ENCODE assay signal across 9 cellular contexts in genomic region chr19:4913996-4914735, GRCh38. TPM values are rescaled to one million over a fixed set of nuclear protein-coding genes. Genes with fewer than 3 reads are reported as not detected.
DNase-seq lines count a peak whose midpoint lies in the region; ATAC-seq and TF ChIP-seq lines count a peak whose summit lies in the region.
"Had no signal": no experiment of that assay in that cellular context is flagged by ENCODE, and none has a peak within 500 bp of the region (broad histone marks: within the 10 kb centered on the region; RNA-seq: fewer than 3 reads in every experiment).

No MANE protein-coding gene starts in this region.

- 85% methylated on average over 14 of the region's 24 CpGs for WGBS in mammary epithelial cell (ENCODE audit: low coverage, missing lambda C conversion rate)

- no peaks in the 10 kb centered on the region for H3K9me3 ChIP-seq in CD8-positive, alpha-beta memory T cell (ENCODE audit: low read length)
- H3K9me3 ChIP-seq in mammary epithelial cell (replicated peaks; ENCODE audit: insufficient read depth, low read length) (no peaks in the 10 kb centered on the region), osteoblast (ENCODE audit: low read depth, low read length) (no peaks in the 10 kb centered on the region)

- H3K27ac Mint-ChIP-seq in CD8-positive, alpha-beta memory T cell: peak overlapping the region; percentile 95 to 100 (median 98)
- peak overlapping the region; percentile 99 for H3K27ac Mint-ChIP-seq in T-cell

- TF ChIP-seq CTCF in mammary epithelial cell (conservative IDR thresholded peaks at IDR 0.05 in 1 of 2, IDR thresholded peaks at IDR 0.05 in 1 of 2; ENCODE audit: extremely low read depth in 1 of 2, insufficient read depth in 1 of 2, low read depth in 1 of 2, low read length in 2 of 2) (no peak), osteoblast (IDR thresholded peaks at IDR 0.05; ENCODE audit: extremely low read depth, low read depth, low read length) (no peak)

- peaks cover 0 to 2% of the 10 kb centered on the region in 2 donors for H3K27me3 Mint-ChIP-seq in CD8-positive, alpha-beta memory T cell
- H3K27me3 Mint-ChIP-seq in T-cell: no peaks in the 10 kb centered on the region

- H3K4me1 ChIP-seq in CD8-positive, alpha-beta memory T cell (ENCODE audit: insufficient read depth, low read length): peaks cover 58% of the 10 kb centered on the region
- H3K4me1 ChIP-seq in mammary epithelial cell (ENCODE audit: insufficient read depth, low read length) (peaks cover 61% of the 10 kb centered on the region), osteoblast (ENCODE audit: insufficient read depth, low read length) (peaks cover 49% of the 10 kb centered on the region)

- intact Hi-C loops in mammary epithelial cell (cut with micrococcal nuclease): loop anchor here (2.0 kb wide), 1 partner anchor 55 kb away; the partner anchor contains the start of gene KDM4B

- CTCF ChIA-PET in CD8-positive, alpha-beta memory T cell (lab: Charles Lee): interaction anchor here (0.9 to 8.3 kb wide), 8 partner anchors 45 to 123 kb away, joined by 3 to 124 read pairs (median 26); partner anchors contain the start of genes FEM1A, KDM4B and PLIN3
- CTCF ChIA-PET in T-cell (lab: Charles Lee) (interaction anchor here (0.6 to 2.1 kb wide), 9 partner anchors 9 to 123 kb away, joined by 3 to 15 read pairs (median 4); no protein-coding TSS in a partner anchor), mammary epithelial cell (lab: Charles Lee; ENCODE audit: low non-redundant PET) (interaction anchor here (0.6 kb wide), 1 partner anchor 182 kb away, joined by 4 read pairs; no protein-coding TSS in a partner anchor)

- no peak overlapping the region for H3K9ac ChIP-seq in mammary epithelial cell (ENCODE audit: insufficient read depth, low read length)

- peak overlapping the region; percentile 97 to 100 (median 99) for H3K4me3 Mint-ChIP-seq in CD8-positive, alpha-beta memory T cell
- peak overlapping the region; percentile 99 for H3K4me3 Mint-ChIP-seq in T-cell

- no TSS peak for BruUV-seq in mammary epithelial cell (replicated peaks; lab: Mats Ljungman, UMichigan)

- H3K27ac ChIP-seq in CD8-positive, alpha-beta memory T cell (ENCODE audit: low read depth, low read length): peak overlapping the region; percentile 81
- H3K27ac ChIP-seq in mammary epithelial cell (ENCODE audit: insufficient read depth, low read depth, low read length) (peak overlapping the region; percentile 66), osteoblast (ENCODE audit: low read depth, low read length) (peak overlapping the region; percentile 86)

- in situ Hi-C loops in mammary epithelial cell (cut with MboI; ENCODE audit: low sequenced_read_pairs in 2 of 2): loop anchor here (5.0 to 10.0 kb wide), 4 partner anchors 42 to 121 kb away; no protein-coding TSS in a partner anchor

- no peaks in the 10 kb centered on the region for H3K36me3 ChIP-seq in CD8-positive, alpha-beta memory T cell (ENCODE audit: insufficient read depth, low read length)
- H3K36me3 ChIP-seq in mammary epithelial cell (ENCODE audit: insufficient read depth, low read length): peaks cover 5% of the 10 kb centered on the region
- peaks cover 7% of the 10 kb centered on the region for H3K36me3 ChIP-seq in osteoblast (ENCODE audit: insufficient read depth, low read length)

- dilution Hi-C loops in mammary epithelial cell (cut with HindIII; ENCODE audit: low sequenced_read_pairs): loop anchor here (5.0 kb wide), 2 partner anchors 38 to 47 kb away; partner anchors contain the start of gene PLIN3

- H3K9me3 Mint-ChIP-seq in CD8-positive, alpha-beta memory T cell: no peaks in the 10 kb centered on the region
- no peaks in the 10 kb centered on the region for H3K9me3 Mint-ChIP-seq in T-cell

- peak; percentile 21 to 78 (median 50) for DNase-seq in CD8-positive, alpha-beta memory T cell
- DNase-seq in T-cell (peak in 15 of 34 experiments; percentile 4 to 37 (median 18)), mammary epithelial cell (no peak), osteoblast (ENCODE audit: insufficient read length, low spot score, missing footprints) (peak; percentile 43), NCI-H226 (no peak), globus pallidus (ENCODE audit: low spot score) (no peak)

- H3K4me3 ChIP-seq in CD8-positive, alpha-beta memory T cell (ENCODE audit: low read length): peak overlapping the region; percentile 97
- H3K4me3 ChIP-seq in mammary epithelial cell (replicated peaks in 1 of 3; ENCODE audit: insufficient read depth in 1 of 3, low read depth in 2 of 3, low read length in 3 of 3) (no peak overlapping the region), osteoblast (ENCODE audit: insufficient read depth, low read length) (no peak overlapping the region)

- H4K20me1 ChIP-seq in mammary epithelial cell (ENCODE audit: insufficient read depth, low read length): no peaks in the 10 kb centered on the region
- no peaks in the 10 kb centered on the region for H4K20me1 ChIP-seq in osteoblast (ENCODE audit: insufficient read depth, low read length)

- no peak for ATAC-seq in T-cell (replicated peaks in 1 of 4)
- no peak for ATAC-seq in HG02885 (IDR thresholded peaks at IDR 0.05; ENCODE audit: poor library complexity, unreplicated experiment)
- no peak for ATAC-seq in HG02852 (IDR thresholded peaks at IDR 0.05; ENCODE audit: unreplicated experiment)

- H2AFZ ChIP-seq in mammary epithelial cell (ENCODE audit: low read depth, low read length): no peak overlapping the region
- H2AFZ ChIP-seq in osteoblast (ENCODE audit: low read length): no peak overlapping the region

- no peaks in the 10 kb centered on the region for H3K27me3 ChIP-seq in CD8-positive, alpha-beta memory T cell (ENCODE audit: insufficient read depth, low read length, poor library complexity, severe bottlenecking)
- no peaks in the 10 kb centered on the region for H3K27me3 ChIP-seq in mammary epithelial cell (ENCODE audit: insufficient read depth, low read length)
- no peaks in the 10 kb centered on the region for H3K27me3 ChIP-seq in osteoblast (ENCODE audit: insufficient read depth, low read length)

- peaks cover 83% of the 10 kb centered on the region for H3K79me2 ChIP-seq in mammary epithelial cell (ENCODE audit: insufficient read depth, low read length)
- peaks cover 65% of the 10 kb centered on the region for H3K79me2 ChIP-seq in osteoblast (ENCODE audit: insufficient read depth, low read length)

- H3K36me3 Mint-ChIP-seq in CD8-positive, alpha-beta memory T cell: peaks cover 6 to 45% (median 6%) of the 10 kb centered on the region in 3 donors
- H3K36me3 Mint-ChIP-seq in T-cell: no peaks in the 10 kb centered on the region

- H3K4me2 ChIP-seq in mammary epithelial cell (ENCODE audit: insufficient read depth, low read depth, low read length) (peak overlapping the region; percentile 81), osteoblast (ENCODE audit: insufficient read depth, low read length) (peak overlapping the region; percentile 64)

- peaks cover 45 to 55% (median 47%) of the 10 kb centered on the region in 3 donors for H3K4me1 Mint-ChIP-seq in CD8-positive, alpha-beta memory T cell
- H3K4me1 Mint-ChIP-seq in T-cell: peaks cover 48 to 59% (median 49%) of the 10 kb centered on the region in 3 donors

- POLR2A ChIA-PET in CD8-positive, alpha-beta memory T cell (lab: Charles Lee): interaction anchor here (0.6 to 8.8 kb wide), 6 partner anchors 41 to 190 kb away, joined by 3 to 128 read pairs (median 4); partner anchors contain the start of genes DPP9, KDM4B and PLIN3
- POLR2A ChIA-PET in T-cell (lab: Charles Lee): interaction anchor here in 1 of 2 donors (0.6 kb wide), 1 partner anchor 25 kb away, joined by 6 read pairs; no protein-coding TSS in a partner anchor

RNA-seq across cellular contexts. Expression of gene UHRF1, which starts 4.9 kb away (rescaled TPM):
- 100 to 1,000 TPM; 212 to 218 TPM for total RNA-seq in CD8-positive, alpha-beta memory T cell
- 0.35 TPM for polyA plus RNA-seq in CD8-positive, alpha-beta memory T cell
- total RNA-seq in T-cell (1 to 10 TPM in 4 of 5 donors, under 1 TPM in 1; 0.89 to 3.1 (median 2.0) TPM), mammary epithelial cell (10 to 100 TPM; 10.2 to 45.0 TPM), osteoblast (7.4 and 7.6 TPM in 2 replicates)
- polyA plus RNA-seq in mammary epithelial cell: 32.3 TPM
- polyA minus RNA-seq in mammary epithelial cell: 32.6 TPM

RNA-seq across cellular contexts. Expression of gene ARRDC5, which starts 11.5 kb away (rescaled TPM):
- 1 to 10 TPM; 1.8 to 2.2 TPM for total RNA-seq in CD8-positive, alpha-beta memory T cell
- 5.5 TPM for polyA plus RNA-seq in CD8-positive, alpha-beta memory T cell
- 10 to 100 TPM in 4 of 5 donors, 1 to 10 TPM in 1; 8.1 to 21.7 (median 15.8) TPM for total RNA-seq in T-cell
- not detected for total RNA-seq in mammary epithelial cell
- polyA plus RNA-seq in mammary epithelial cell: not detected
- polyA minus RNA-seq in mammary epithelial cell: not detected
- total RNA-seq in osteoblast: 0.29 and 0.36 TPM in 2 replicates
- total RNA-seq: kidney epithelial cell had no signal

RNA-seq across cellular contexts. Expression of gene PLIN3, which starts 46.7 kb away (rescaled TPM):
- total RNA-seq in CD8-positive, alpha-beta memory T cell: 10 to 100 TPM; 12.3 to 15.4 TPM
- 21.6 TPM for polyA plus RNA-seq in CD8-positive, alpha-beta memory T cell
- total RNA-seq in T-cell (10 to 100 TPM; 15.3 to 24.1 (median 21.8) TPM), mammary epithelial cell (100 to 1,000 TPM in 1 of 2 donors, 10 to 100 TPM in 1; 89.4 to 147 TPM), osteoblast (224 and 260 TPM in 2 replicates)
- polyA plus RNA-seq in mammary epithelial cell: 140 TPM
- 43.4 TPM for polyA minus RNA-seq in mammary epithelial cell

RNA-seq across cellular contexts. Expression of gene KDM4B, which starts 54.7 kb away (rescaled TPM):
- total RNA-seq in CD8-positive, alpha-beta memory T cell: 10 to 100 TPM; 14.6 to 16.0 TPM
- 14.6 TPM for polyA plus RNA-seq in CD8-positive, alpha-beta memory T cell
- total RNA-seq in T-cell: 10 to 100 TPM; 44.6 to 59.2 (median 47.8) TPM
- 10 to 100 TPM; 20.3 to 33.5 TPM for total RNA-seq in mammary epithelial cell
- 9.0 TPM for polyA plus RNA-seq in mammary epithelial cell
- polyA minus RNA-seq in mammary epithelial cell: 46.2 TPM
- total RNA-seq in osteoblast: 19.7 and 22.1 TPM in 2 replicates

Comparison
In these comparisons a context has a peak if more than half of its experiments do, and no peak if none do; other contexts are left out.
1. DNase-seq: peak in CD8-positive, alpha-beta memory T cell (5 of 5) and osteoblast (single experiment); none in mammary epithelial cell (single experiment), NCI-H226 (single experiment) and globus pallidus (single experiment).
2. RNA of gene UHRF1, which starts 4.9 kb away (total RNA-seq): 212 to 218 TPM in CD8-positive, alpha-beta memory T cell; 10.2 to 45.0 TPM in mammary epithelial cell, 7.4 to 7.6 TPM in osteoblast and 0.89 to 3.1 TPM in T-cell; every median in the first group is over 4 times any median in the second.
3. Peak in every context shown above with its lines, with median percentiles within 50 percentile points of each other: H3K27ac ChIP-seq.